In the genomic region with DNA sequence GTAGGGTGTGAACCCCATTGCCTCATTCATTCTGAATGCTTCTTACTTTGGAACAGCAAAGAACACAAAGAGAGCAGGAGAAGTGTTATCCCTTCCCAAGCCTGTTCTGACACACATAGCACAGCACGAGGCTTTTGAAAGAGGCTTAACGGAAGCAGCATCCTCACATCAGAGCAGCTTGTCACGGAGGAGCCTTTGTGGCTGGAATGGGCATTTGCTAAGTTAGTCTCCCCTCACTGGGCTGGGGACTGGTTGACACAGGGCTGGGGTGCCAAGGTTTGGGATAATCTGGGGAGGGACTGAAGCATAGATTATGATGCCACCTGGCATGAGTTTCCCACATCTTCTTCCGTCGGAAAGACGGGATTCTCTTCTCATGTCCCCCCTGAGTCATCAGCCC, we compare ENCODE assay signal across 21 cellular contexts.
"Had no signal": no experiment of that assay in that cellular context is flagged by ENCODE, and none has a peak within 500 bp of the region (broad histone marks: within the 10 kb centered on the region; RNA-seq: fewer than 3 reads in every experiment).

No MANE protein-coding gene starts in this region.

- H3K4me1 Mint-ChIP-seq: mesothelial cell of epicardium, naive B cell had no signal

- H3K4me3 Mint-ChIP-seq: dendritic cell treated with granulocyte-macrophage colony-stimulating factor and Interleukin-4, amounts not matched to agents 40 ng/mL and 50 ng/mL, for 4 days; mesothelial cell of epicardium; naive B cell had no signal

- H3K27me3 ChIP-seq: colonic mucosa, esophagus squamous epithelium, gastrocnemius medialis, heart right ventricle, left lung had no signal

- H3K9me3 ChIP-seq: colonic mucosa, gastrocnemius medialis, lower lobe of right lung, mucosa of descending colon had no signal

- H3K27me3 Mint-ChIP-seq: dendritic cell treated with granulocyte-macrophage colony-stimulating factor and Interleukin-4, amounts not matched to agents 40 ng/mL and 50 ng/mL, for 4 days; naive B cell had no signal

- H3K27ac ChIP-seq: colonic mucosa, esophagus squamous epithelium, gastrocnemius medialis, heart right ventricle, left lung, lower lobe of right lung had no signal

- H3K36me3 Mint-ChIP-seq: mesothelial cell of epicardium, naive B cell had no signal

- H3K4me1 ChIP-seq: colonic mucosa, esophagus squamous epithelium, gastrocnemius medialis, heart right ventricle, left lung, lower lobe of right lung had no signal

- H3K36me3 ChIP-seq: colonic mucosa, esophagus squamous epithelium, gastrocnemius medialis, heart right ventricle, left lung, lower lobe of right lung had no signal

- DNase-seq: colonic mucosa; cortex of kidney; effector CD4-positive, alpha-beta T cell; effector memory CD4-positive, alpha-beta T cell; esophagus squamous epithelium; foreskin fibroblast; foreskin melanocyte; gastrocnemius medialis; glutamatergic neuron; head of caudate nucleus; heart right ventricle; hippocampal formation; left cardiac atrium; left lung; left ventricle myocardium superior; lower lobe of right lung; mesenchymal stem cell; mucosa of descending colon; naive B cell had no signal

- H3K27ac Mint-ChIP-seq: dendritic cell treated with granulocyte-macrophage colony-stimulating factor and Interleukin-4, amounts not matched to agents 40 ng/mL and 50 ng/mL, for 4 days; mesothelial cell of epicardium; naive B cell had no signal

- H3K4me3 ChIP-seq: colonic mucosa, esophagus squamous epithelium, gastrocnemius medialis, heart right ventricle, left lung, lower lobe of right lung, mucosa of descending colon had no signal
